ENCODE assay signal across 8 cellular contexts in genomic region chr2:47900417-47900816, GRCh38. TPM values are rescaled to one million over a fixed set of nuclear protein-coding genes. Genes with fewer than 3 reads are reported as not detected.
DNase-seq lines count a peak whose midpoint lies in the region; ATAC-seq, FAIRE-seq and TF ChIP-seq lines count a peak whose summit lies in the region.
"Not testable (repeated sequence)": the region's sequence is repeated elsewhere in the genome, so short reads cannot be mapped to it uniquely, and the experiment has no call there.

No MANE protein-coding gene starts in this region.

- H3K79me2 ChIP-seq in DOHH2 (ENCODE audit: control insufficient read depth, low read length) = peaks cover 98% of the 10 kb centered on the region
- peaks cover 97% of the 10 kb centered on the region for H3K79me2 ChIP-seq in OCI-LY7 (ENCODE audit: insufficient read depth, low read depth, low read length)

- H3K27ac Mint-ChIP-seq in activated T-cell treated with anti-CD3 and anti-CD28 coated beads, Interleukin-2, amount 50 U/mL, for 24 hours = peak overlapping the region; percentile 84
- peak overlapping the region in 6 of 10 donors; percentile 61 to 82 (median 74) for H3K27ac Mint-ChIP-seq in naive thymus-derived CD8-positive, alpha-beta T cell

- not testable (repeated sequence) for H3K9ac ChIP-seq in skeletal muscle satellite cell (ENCODE audit: low read depth, low read length)

- not testable (repeated sequence) for ATAC-seq in naive thymus-derived CD8-positive, alpha-beta T cell

- peaks cover 34% of the 10 kb centered on the region for H3K36me3 Mint-ChIP-seq in activated T-cell treated with anti-CD3 and anti-CD28 coated beads, Interleukin-2, amount 50 U/mL, for 24 hours (ENCODE audit: low read depth)
- peaks cover 0 to 13% (median 0%) of the 10 kb centered on the region in 3 donors for H3K36me3 Mint-ChIP-seq in naive thymus-derived CD8-positive, alpha-beta T cell

- CTCF ChIA-PET in OCI-LY7 (lab: Charles Lee; ENCODE audit: unreplicated experiment) = not testable (repeated sequence)

- H3K9me3 Mint-ChIP-seq in activated T-cell treated with anti-CD3 and anti-CD28 coated beads, Interleukin-2, amount 50 U/mL, for 24 hours; naive thymus-derived CD8-positive, alpha-beta T cell: not testable (repeated sequence)

- POLR2A ChIA-PET in OCI-LY7 (lab: Charles Lee) = interaction anchor here (0.6 to 2.7 kb wide), 5 partner anchors 12 to 189 kb away, joined by 3 to 10 read pairs (median 5); no protein-coding TSS in a partner anchor
- POLR2A ChIA-PET in naive thymus-derived CD8-positive, alpha-beta T cell (lab: Charles Lee) = not testable (repeated sequence)

- peaks cover 51% of the 10 kb centered on the region for H3K36me3 ChIP-seq in DOHH2 (ENCODE audit: control insufficient read depth, low read length)
- H3K36me3 ChIP-seq in OCI-LY7 (ENCODE audit: insufficient read depth, low read length); right atrium auricular region; skeletal muscle satellite cell (ENCODE audit: insufficient read depth, low read length): not testable (repeated sequence)

- H4K20me1 ChIP-seq in DOHH2 (ENCODE audit: control insufficient read depth, insufficient read depth, low read depth, low read length) (peaks cover 37% of the 10 kb centered on the region), OCI-LY7 (ENCODE audit: insufficient read depth, low read length) (peaks cover 59% of the 10 kb centered on the region)

- not testable (repeated sequence) for DNase-seq in OCI-LY7 (ENCODE audit: low spot score); activated T-cell treated with anti-CD3 and anti-CD28 coated beads, Interleukin-2, amount 50 U/mL, for 24 hours; right atrium auricular region (ENCODE audit: low spot score); naive thymus-derived CD8-positive, alpha-beta T cell; urothelium cell line (ENCODE audit: low spot score)
- DNase-seq in choroid plexus epithelial cell (ENCODE audit: low read depth) = peak; percentile 22

- not testable (repeated sequence) for H3K9me2 ChIP-seq in DOHH2 (replicated peaks; ENCODE audit: control insufficient read depth, low read length); OCI-LY7 (ENCODE audit: insufficient read depth, low read length)

- FAIRE-seq in urothelium cell line (lab: Jason Lieb, UNC) = peak; percentile 98

- H3K4me1 Mint-ChIP-seq in activated T-cell treated with anti-CD3 and anti-CD28 coated beads, Interleukin-2, amount 50 U/mL, for 24 hours (ENCODE audit: low read depth) = peaks cover 67% of the 10 kb centered on the region
- peaks cover 30 to 77% (median 65%) of the 10 kb centered on the region in 4 donors for H3K4me1 Mint-ChIP-seq in naive thymus-derived CD8-positive, alpha-beta T cell

- intact Hi-C loops in OCI-LY7 (cut with micrococcal nuclease; ENCODE audit: unreplicated experiment) = loop anchor here (5.0 to 10.0 kb wide), 4 partner anchors 116 to 918 kb away; partner anchors contain the start of gene MSH6

- H3K4me3 Mint-ChIP-seq in activated T-cell treated with anti-CD3 and anti-CD28 coated beads, Interleukin-2, amount 50 U/mL, for 24 hours = not testable (repeated sequence)
- peak overlapping the region in 4 of 10 donors; percentile 22 to 48 (median 28) for H3K4me3 Mint-ChIP-seq in naive thymus-derived CD8-positive, alpha-beta T cell

- not testable (repeated sequence) for H3K27me3 ChIP-seq in DOHH2 (ENCODE audit: control insufficient read depth, low read length); right atrium auricular region; skeletal muscle satellite cell (ENCODE audit: control insufficient read depth, insufficient read depth, low read length)

- peaks cover 32% of the 10 kb centered on the region for H3F3A ChIP-seq in DOHH2 (ENCODE audit: control insufficient read depth, insufficient read depth)

- H3K4me2 ChIP-seq in DOHH2 (ENCODE audit: low read length) = peak overlapping the region; percentile 86
- not testable (repeated sequence) for H3K4me2 ChIP-seq in OCI-LY7 (ENCODE audit: low read length)
- H3K4me2 ChIP-seq in skeletal muscle satellite cell (ENCODE audit: low read length) = peak overlapping the region; percentile 8

- BruUV-seq in OCI-LY7 (replicated peaks; lab: Mats Ljungman, UMichigan) = not testable (repeated sequence)

- not testable (repeated sequence) for H3K9me3 ChIP-seq in DOHH2 (ENCODE audit: control insufficient read depth, insufficient read depth, low read length); OCI-LY7 (ENCODE audit: low read length); right atrium auricular region; skeletal muscle satellite cell (replicated peaks; ENCODE audit: low read length)

- H3K4me1 ChIP-seq in DOHH2 (ENCODE audit: control insufficient read depth, low read length) (peaks cover 73% of the 10 kb centered on the region), OCI-LY7 (ENCODE audit: insufficient read depth, low read length, poor library complexity, severe bottlenecking) (peaks cover 67% of the 10 kb centered on the region), right atrium auricular region (peaks cover 0 to 45% of the 10 kb centered on the region in 2 donors), skeletal muscle satellite cell (ENCODE audit: control insufficient read depth, insufficient read depth, low read length) (peaks cover 34% of the 10 kb centered on the region)

- H3K27ac ChIP-seq in DOHH2 (ENCODE audit: low read depth, low read length) = peak overlapping the region; percentile 88
- peak overlapping the region; percentile 13 for H3K27ac ChIP-seq in OCI-LY7 (ENCODE audit: low read depth, low read length, poor library complexity, severe bottlenecking)
- H3K27ac ChIP-seq in right atrium auricular region = peak overlapping the region; percentile 32 to 45

- TF ChIP-seq CTCF in DOHH2 (IDR thresholded peaks at IDR 0.05; ENCODE audit: low read depth, low read length, poor library complexity, severe bottlenecking); OCI-LY7 (conservative IDR thresholded peaks at IDR 0.05; ENCODE audit: low read length); choroid plexus epithelial cell (conservative IDR thresholded peaks at IDR 0.05; ENCODE audit: low read depth, low read length); right atrium auricular region (IDR thresholded peaks at IDR 0.05): not testable (repeated sequence)

- H3K27me3 Mint-ChIP-seq in activated T-cell treated with anti-CD3 and anti-CD28 coated beads, Interleukin-2, amount 50 U/mL, for 24 hours; naive thymus-derived CD8-positive, alpha-beta T cell: not testable (repeated sequence)

- H2AFZ ChIP-seq in OCI-LY7 (ENCODE audit: low read length) = not testable (repeated sequence)

- H3K4me3 ChIP-seq in DOHH2 (ENCODE audit: low read length) = peak overlapping the region; percentile 35
- not testable (repeated sequence) for H3K4me3 ChIP-seq in OCI-LY7 (ENCODE audit: low read depth, low read length, poor library complexity, severe bottlenecking); choroid plexus epithelial cell (ENCODE audit: low read depth, low read length); right atrium auricular region; skeletal muscle satellite cell (ENCODE audit: low read length)

RNA-seq across cellular contexts. Expression of gene FBXO11, which starts 5.9 kb away (rescaled TPM):
- 24.7 and 31.9 TPM in 2 replicates for total RNA-seq in OCI-LY7 (2014; rRNA removed; shearing (Covaris generic))
- total RNA-seq in OCI-LY7 (2022) (72.4 and 73.2 TPM in 2 replicates), right atrium auricular region (10 to 100 TPM; 28.6 to 31.7 TPM)
- 10 to 100 TPM; 96.6 to 97.7 TPM for total RNA-seq in naive thymus-derived CD8-positive, alpha-beta T cell
- 10 to 100 TPM in 1 of 3 donors, 1 to 10 TPM in 2; 5.0 to 10.4 (median 6.3) TPM for polyA plus RNA-seq in naive thymus-derived CD8-positive, alpha-beta T cell
- 25.3 and 32.8 TPM in 2 replicates for total RNA-seq in skeletal muscle satellite cell (2012; rRNA removed)

Comparison
In these comparisons a context has a peak if more than half of its experiments do, and no peak if none do; other contexts are left out.
1. H3K27ac ChIP-seq: peak in every context shown above with its lines; median percentile 88 in DOHH2; 38 in right atrium auricular region; 13 in OCI-LY7.